In genomic region chr3:101988591-101988990, GRCh38 we compare ENCODE assay signal across 16 cellular contexts.
DNase-seq lines count a peak whose midpoint lies in the region; ATAC-seq and TF ChIP-seq lines count a peak whose summit lies in the region.
"Had no signal": no experiment of that assay in that cellular context is flagged by ENCODE, and none has a peak within 500 bp of the region (broad histone marks: within the 10 kb centered on the region; RNA-seq: fewer than 3 reads in every experiment).

No MANE protein-coding gene starts in this region.

- no peak overlapping the region for H4K8ac ChIP-seq in H9 (replicated peaks; ENCODE audit: insufficient read length, low read depth, low read length)

- no peaks in the 10 kb centered on the region for H3K4me1 ChIP-seq in H9 (ENCODE audit: insufficient read depth, low read length)
- H3K4me1 ChIP-seq: psoas muscle had no signal

- no peak overlapping the region for H2BK120ac ChIP-seq in H9 (ENCODE audit: low read depth, low read length, poor library complexity, severe bottlenecking)

- H3K56ac ChIP-seq in H9 (ENCODE audit: insufficient read length, low read depth, low read length): no peak overlapping the region

- CTCF ChIA-PET in activated CD8-positive, alpha-beta T cell treated with anti-CD3 and anti-CD28 coated beads, Interleukin-2, amount 10 ng/mL, durations not matched to agents 7 days and 5 days (lab: Charles Lee): interaction anchor here (0.9 to 1.6 kb wide), 3 partner anchors 63 to 240 kb away, joined by 3 to 4 read pairs (median 4); no protein-coding TSS in a partner anchor

- no peak overlapping the region for H2BK20ac ChIP-seq in H9 (ENCODE audit: low read depth, low read length, poor library complexity, severe bottlenecking)

- H3K27me3 ChIP-seq in H9 (ENCODE audit: insufficient read depth, low read length): no peaks in the 10 kb centered on the region

- no peak overlapping the region for H2AK5ac ChIP-seq in H9 (ENCODE audit: insufficient read length, low read length)

- H3K4ac ChIP-seq in H9 (ENCODE audit: low read depth, low read length): no peak overlapping the region

- no peaks in the 10 kb centered on the region for H3K27me3 Mint-ChIP-seq in activated CD8-positive, alpha-beta T cell treated with anti-CD3 and anti-CD28 coated beads, Interleukin-2, amount 10 ng/mL, durations not matched to agents 7 days and 5 days (ENCODE audit: low read depth)
- H3K27me3 Mint-ChIP-seq in H9 (ENCODE audit: low read depth): no peaks in the 10 kb centered on the region
- H3K27me3 Mint-ChIP-seq: CD4-positive, alpha-beta memory T cell had no signal

- no peak overlapping the region for H2BK12ac ChIP-seq in H9 (ENCODE audit: insufficient read length, low read depth, low read length)

- H3K4me2 ChIP-seq in H9 (ENCODE audit: insufficient read depth, insufficient read length, low read length): no peak overlapping the region

- no peak overlapping the region for H4K91ac ChIP-seq in H9 (ENCODE audit: insufficient read length, low read depth, low read length)

- H2BK15ac ChIP-seq in H9 (ENCODE audit: low read depth, low read length): no peak overlapping the region

- no peak for TF ChIP-seq CTCF in H9 (conservative IDR thresholded peaks at IDR 0.05)

- H3K27ac Mint-ChIP-seq in activated CD8-positive, alpha-beta T cell treated with anti-CD3 and anti-CD28 coated beads, Interleukin-2, amount 10 ng/mL, durations not matched to agents 7 days and 5 days: peak overlapping the region; percentile 66
- H3K27ac Mint-ChIP-seq in H9: no peak overlapping the region

- H3K14ac ChIP-seq in H9 (ENCODE audit: insufficient read depth, low read length): no peak overlapping the region

- no peak overlapping the region for H3T11ph ChIP-seq in H9 (ENCODE audit: low read length)

- peaks cover 3% of the 10 kb centered on the region for H3K36me3 Mint-ChIP-seq in activated CD8-positive, alpha-beta T cell treated with anti-CD3 and anti-CD28 coated beads, Interleukin-2, amount 10 ng/mL, durations not matched to agents 7 days and 5 days (ENCODE audit: low read depth)
- H3K36me3 Mint-ChIP-seq in H9 (ENCODE audit: insufficient read depth in 1 of 3, low read depth in 3 of 3): no peaks in the 10 kb centered on the region
- H3K36me3 Mint-ChIP-seq: CD4-positive, alpha-beta memory T cell had no signal

- H3K9ac ChIP-seq in H9 (ENCODE audit: extremely low read depth, insufficient read length, low read length): no peak overlapping the region

- no peaks in the 10 kb centered on the region for H3K79me2 ChIP-seq in H9 (ENCODE audit: insufficient read depth, low read length)

- DNase-seq in stimulated activated CD4-positive, alpha-beta T cell treated with anti-CD3 and anti-CD28 coated beads, Interleukin-1b, Interleukin-23, amount 100 ng/mL, for 48 hours: peak; percentile 24
- no peak for DNase-seq in stimulated activated CD4-positive, alpha-beta T cell treated with anti-CD3 and anti-CD28 coated beads, Interleukin-12 subunit alpha, Interleukin-12 subunit beta, amount 100 ng/mL, for 4 hours
- DNase-seq in activated CD8-positive, alpha-beta T cell treated with anti-CD3 and anti-CD28 coated beads, Interleukin-2, amount 10 ng/mL, durations not matched to agents 7 days and 5 days: no peak
- DNase-seq in ecto neural progenitor cell (ENCODE audit: low spot score) (no peak), NCI-H1694 (lab: John Stamatoyannopoulos, UW) (no peak), NCI-H526 (lab: John Stamatoyannopoulos, UW) (no peak), H9 (no peak)
- DNase-seq: amygdala; CD4-positive, alpha-beta memory T cell; HCEC 1CT; kidney glomerular epithelial cell; NCI-H526 treated with DMSO at 0.1 percent for 48 hours; psoas muscle; T1000 had no signal

- peaks cover 25% of the 10 kb centered on the region for H3K4me1 Mint-ChIP-seq in activated CD8-positive, alpha-beta T cell treated with anti-CD3 and anti-CD28 coated beads, Interleukin-2, amount 10 ng/mL, durations not matched to agents 7 days and 5 days (ENCODE audit: low read depth)
- peaks cover 0 to 4% of the 10 kb centered on the region in 2 experiments; a peak in 1 of 4 replicates for H3K4me1 Mint-ChIP-seq in H9

- no peak overlapping the region for H3K27ac ChIP-seq in H9 (ENCODE audit: insufficient read length, low read depth, low read length)
- H3K27ac ChIP-seq: psoas muscle had no signal

- no peaks in the 10 kb centered on the region for H3K9me3 ChIP-seq in H9 (ENCODE audit: control insufficient read depth, low read depth, low read length)
- H3K9me3 ChIP-seq: psoas muscle had no signal

- H3K18ac ChIP-seq in H9 (ENCODE audit: insufficient read length, low read depth, low read length): no peak overlapping the region

- H2BK5ac ChIP-seq in H9 (ENCODE audit: insufficient read length, low read length): no peak overlapping the region

- POLR2A ChIA-PET in activated CD8-positive, alpha-beta T cell treated with anti-CD3 and anti-CD28 coated beads, Interleukin-2, amount 10 ng/mL, durations not matched to agents 7 days and 5 days (lab: Charles Lee): no interaction called here

- no peak overlapping the region for H3K4me3 Mint-ChIP-seq in activated CD8-positive, alpha-beta T cell treated with anti-CD3 and anti-CD28 coated beads, Interleukin-2, amount 10 ng/mL, durations not matched to agents 7 days and 5 days
- no peak overlapping the region for H3K4me3 Mint-ChIP-seq in H9

- H3K23ac ChIP-seq in H9 (ENCODE audit: insufficient read length, low read depth, low read length): no peak overlapping the region

- H2AFZ ChIP-seq in H9 (ENCODE audit: low read length): no peak overlapping the region

- H4K20me1 ChIP-seq in H9 (ENCODE audit: control insufficient read depth, insufficient read depth, insufficient read length): no peaks in the 10 kb centered on the region

- no peaks in the 10 kb centered on the region for H3K79me1 ChIP-seq in H9 (ENCODE audit: insufficient read depth, low read depth, low read length, poor library complexity, severe bottlenecking)

- H4K5ac ChIP-seq in H9 (ENCODE audit: insufficient read length, low read depth, low read length): no peak overlapping the region

- no CpG with 5 or more reads among the region's 4 CpGs for WGBS in H9 (ENCODE audit: extremely low coverage, insufficient read length, low lambda C conversion rate)

- H3K23me2 ChIP-seq in H9 (ENCODE audit: insufficient read length, low read depth, low read length, poor library complexity, severe bottlenecking): no peaks in the 10 kb centered on the region

- no peaks in the 10 kb centered on the region for H3K9me3 Mint-ChIP-seq in activated CD8-positive, alpha-beta T cell treated with anti-CD3 and anti-CD28 coated beads, Interleukin-2, amount 10 ng/mL, durations not matched to agents 7 days and 5 days (ENCODE audit: insufficient read depth)
- no peaks in the 10 kb centered on the region for H3K9me3 Mint-ChIP-seq in H9

- ATAC-seq in HG03159 (IDR thresholded peaks at IDR 0.05; ENCODE audit: unreplicated experiment): peak; percentile 21
- ATAC-seq in activated CD8-positive, alpha-beta T cell treated with anti-CD3 and anti-CD28 coated beads, Interleukin-2, amount 10 ng/mL, durations not matched to agents 7 days and 5 days: peak; percentile 52
- ATAC-seq: esophagus mucosa, psoas muscle had no signal
